In genomic region chr14:104978774-104979691, GRCh38 we compare ENCODE assay signal across 10 cellular contexts. TPM values are rescaled to one million over a fixed set of nuclear protein-coding genes. Genes with fewer than 3 reads are reported as not detected.
DNase-seq lines count a peak whose midpoint lies in the region; ATAC-seq and TF ChIP-seq lines count a peak whose summit lies in the region.
"Had no signal": no experiment of that assay in that cellular context is flagged by ENCODE, and none has a peak within 500 bp of the region (broad histone marks: within the 10 kb centered on the region; RNA-seq: fewer than 3 reads in every experiment).

No MANE protein-coding gene starts in this region.

- CTCF ChIA-PET in activated naive CD4-positive, alpha-beta T cell treated with anti-CD3 and anti-CD28 coated beads for 36 hours (lab: Charles Lee), result interaction anchor here (0.8 kb wide), 1 partner anchor 67 kb away, joined by 3 read pairs; no protein-coding TSS in a partner anchor

- H3K4me1 ChIP-seq in colonic mucosa (peaks cover 22% of the 10 kb centered on the region), lower lobe of right lung (peaks cover 51% of the 10 kb centered on the region)

- H3K36me3 Mint-ChIP-seq in activated naive CD4-positive, alpha-beta T cell treated with anti-CD3 and anti-CD28 coated beads for 36 hours (ENCODE audit: low read depth), result no peaks in the 10 kb centered on the region
- no peaks in the 10 kb centered on the region for H3K36me3 Mint-ChIP-seq in type B pancreatic cell

- H3K9me3 ChIP-seq in colonic mucosa (no peaks in the 10 kb centered on the region), lower lobe of right lung (no peaks in the 10 kb centered on the region)

- intact Hi-C loops in activated naive CD4-positive, alpha-beta T cell treated with anti-CD3 and anti-CD28 coated beads for 36 hours (cut with micrococcal nuclease), result no loop called here
- intact Hi-C loops in colonic mucosa (cut with DNase I) (no loop called here), lower lobe of right lung (cut with DNase I) (loop anchor here (10.0 kb wide), 1 partner anchor 66 kb away; no protein-coding TSS in a partner anchor)

- peaks cover 22% of the 10 kb centered on the region for H3K27me3 ChIP-seq in colonic mucosa
- H3K27me3 ChIP-seq in lower lobe of right lung (ENCODE audit: low read depth), result peaks cover 17% of the 10 kb centered on the region

- peaks cover 11% of the 10 kb centered on the region for H3K4me1 Mint-ChIP-seq in activated naive CD4-positive, alpha-beta T cell treated with anti-CD3 and anti-CD28 coated beads for 36 hours (ENCODE audit: low read depth)
- H3K4me1 Mint-ChIP-seq in type B pancreatic cell (ENCODE audit: unreplicated experiment), result peaks cover 10% of the 10 kb centered on the region

- no peak for DNase-seq in activated naive CD4-positive, alpha-beta T cell treated with anti-CD3 and anti-CD28 coated beads for 36 hours
- DNase-seq in activated naive CD4-positive, alpha-beta T cell treated with Interleukin-2 at 50 U/mL for 16 hours, result no peak
- DNase-seq in colonic mucosa (peak; percentile 20), lower lobe of right lung (peak; percentile 47), type B pancreatic cell (ENCODE audit: extremely low spot score, unreplicated experiment) (no peak), OCI-M2 (lab: John Stamatoyannopoulos, UW; ENCODE audit: unreplicated experiment) (no peak), NCI-H82 (lab: John Stamatoyannopoulos, UW) (no peak)
- DNase-seq: DND-41 had no signal

- H3K9me3 Mint-ChIP-seq in activated naive CD4-positive, alpha-beta T cell treated with anti-CD3 and anti-CD28 coated beads for 36 hours, result no peaks in the 10 kb centered on the region
- no peaks in the 10 kb centered on the region for H3K9me3 Mint-ChIP-seq in type B pancreatic cell

- H3K27ac ChIP-seq in colonic mucosa (no peak overlapping the region), lower lobe of right lung (no peak overlapping the region)
- H3K27ac ChIP-seq: KMS-11 had no signal

- no peak overlapping the region for H3K27ac Mint-ChIP-seq in activated naive CD4-positive, alpha-beta T cell treated with anti-CD3 and anti-CD28 coated beads for 36 hours
- peak overlapping the region; percentile 3 for H3K27ac Mint-ChIP-seq in type B pancreatic cell

- ATAC-seq in lower lobe of right lung, result no peak
- no peak for ATAC-seq in GM18517 (IDR thresholded peaks at IDR 0.05; ENCODE audit: unreplicated experiment)

- peak overlapping the region in 1 of 2 donors; percentile 2 for H3K9ac ChIP-seq in colonic mucosa (ENCODE audit: low read depth in 2 of 2, low read length in 2 of 2)
- H3K9ac ChIP-seq: KMS-11 had no signal

- peaks cover 17% of the 10 kb centered on the region for H3K27me3 Mint-ChIP-seq in activated naive CD4-positive, alpha-beta T cell treated with anti-CD3 and anti-CD28 coated beads for 36 hours (ENCODE audit: low read depth)
- peaks cover 22% of the 10 kb centered on the region for H3K27me3 Mint-ChIP-seq in type B pancreatic cell

- H3K4me3 ChIP-seq in colonic mucosa (peak overlapping the region; percentile 3), lower lobe of right lung (peak overlapping the region; percentile 55)

- H3K36me3 ChIP-seq in colonic mucosa (no peaks in the 10 kb centered on the region), lower lobe of right lung (no peaks in the 10 kb centered on the region)

- H3K4me3 Mint-ChIP-seq in activated naive CD4-positive, alpha-beta T cell treated with anti-CD3 and anti-CD28 coated beads for 36 hours, result peak overlapping the region; percentile 11
- H3K4me3 Mint-ChIP-seq in type B pancreatic cell, result peak overlapping the region; percentile 70

- TF ChIP-seq CTCF in colonic mucosa (IDR thresholded peaks at IDR 0.05), result no peak
- no peak for TF ChIP-seq CTCF in lower lobe of right lung (IDR thresholded peaks at IDR 0.05)
- TF ChIP-seq CTCF in type B pancreatic cell (conservative IDR thresholded peaks at IDR 0.05), result no peak

RNA-seq across cellular contexts. Expression of gene AHNAK2, which starts 0.9 kb away (rescaled TPM):
- under 1 TPM; 0.10 TPM for total RNA-seq in activated naive CD4-positive, alpha-beta T cell treated with anti-CD3 and anti-CD28 coated beads for 36 hours
- total RNA-seq in colonic mucosa (10 to 100 TPM in 1 of 2 donors, 1 to 10 TPM in 1; 5.1 to 21.5 TPM), lower lobe of right lung (10.8 TPM), type B pancreatic cell (ENCODE audit: low replicate concordance) (1.1 and 2.0 TPM in 2 replicates)

RNA-seq across cellular contexts. Expression of gene CLBA1, which starts 6.6 kb away (rescaled TPM):
- under 1 TPM; 0.40 to 0.43 TPM for total RNA-seq in activated naive CD4-positive, alpha-beta T cell treated with anti-CD3 and anti-CD28 coated beads for 36 hours
- total RNA-seq in colonic mucosa (1 to 10 TPM; 3.8 TPM), lower lobe of right lung (10.5 TPM), type B pancreatic cell (ENCODE audit: low replicate concordance) (16.2 and 18.8 TPM in 2 replicates)

RNA-seq across cellular contexts. Expression of gene CDCA4, which starts 41.9 kb away (rescaled TPM):
- 10 to 100 TPM; 59.6 to 60.4 TPM for total RNA-seq in activated naive CD4-positive, alpha-beta T cell treated with anti-CD3 and anti-CD28 coated beads for 36 hours
- total RNA-seq in colonic mucosa (10 to 100 TPM in 1 of 2 donors, 1 to 10 TPM in 1; 8.3 to 16.3 TPM), lower lobe of right lung (6.9 TPM), type B pancreatic cell (ENCODE audit: low replicate concordance) (21.2 and 29.7 TPM in 2 replicates)

RNA-seq across cellular contexts. Expression of gene PLD4, which starts 54.4 kb away (rescaled TPM):
- total RNA-seq in activated naive CD4-positive, alpha-beta T cell treated with anti-CD3 and anti-CD28 coated beads for 36 hours, result not detected
- 1 to 10 TPM in 1 of 2 donors, not detected in 1; 1.2 TPM for total RNA-seq in colonic mucosa
- 1.2 TPM for total RNA-seq in lower lobe of right lung
- 0.17 TPM in 2 replicates for total RNA-seq in type B pancreatic cell (ENCODE audit: low replicate concordance)

Comparison
In these comparisons a context has a peak if more than half of its experiments do, and no peak if none do; other contexts are left out.
1. DNase-seq: peak in colonic mucosa (single experiment) and lower lobe of right lung (single experiment); none in activated naive CD4-positive, alpha-beta T cell treated with anti-CD3 and anti-CD28 coated beads for 36 hours (single experiment), activated naive CD4-positive, alpha-beta T cell treated with Interleukin-2 at 50 U/mL for 16 hours (single experiment), type B pancreatic cell (single experiment), OCI-M2 (single experiment) and NCI-H82 (single experiment).